Comparison of ENCODE assay signal across 18 cellular contexts in genomic region chr6:64334646-64335045, GRCh38.
"Had no signal": no experiment of that assay in that cellular context is flagged by ENCODE, and none has a peak within 500 bp of the region (broad histone marks: within the 10 kb centered on the region; RNA-seq: fewer than 3 reads in every experiment).

No MANE protein-coding gene starts in this region.

- H3K9me3 ChIP-seq: ovary, uterus had no signal

- H3K27ac ChIP-seq: coronary artery, heart right ventricle, left ventricle myocardium inferior, neural progenitor cell, ovary, uterus had no signal

- DNase-seq: effector CD4-positive, alpha-beta T cell; heart right ventricle; hypothalamus; left ventricle myocardium inferior; mesenchymal stem cell; midbrain; nucleus accumbens; ovary; right cardiac atrium; stimulated activated CD4-positive, alpha-beta T cell treated with anti-CD3 and anti-CD28 coated beads, Interleukin-2, amount 100 ng/mL, for 48 hours; stimulated activated naive CD4-positive, alpha-beta T cell treated with Interleukin-2 at 50 U/mL for 16 hours; uterus had no signal

- H3K4me3 ChIP-seq: coronary artery, heart right ventricle, left ventricle myocardium inferior, lung, neural progenitor cell, ovary, smooth muscle cell, uterus had no signal

- H3K36me3 ChIP-seq: heart right ventricle, left ventricle myocardium inferior, neural progenitor cell, ovary, uterus had no signal

- H3K27me3 ChIP-seq: heart right ventricle, neural progenitor cell, ovary, uterus had no signal

- H3K4me1 ChIP-seq: heart right ventricle, left ventricle myocardium inferior, neural progenitor cell, uterus had no signal

- ATAC-seq: esophagus mucosa; heart right ventricle; natural killer cell treated with Interleukin-12 subunit alpha and Interleukin-12 subunit beta and Interleukin-15 and Interleukin-18, amount 100 ng/mL, for 72 hours; right cardiac atrium had no signal
